ENCODE assay signal across 23 cellular contexts in the genomic region with DNA sequence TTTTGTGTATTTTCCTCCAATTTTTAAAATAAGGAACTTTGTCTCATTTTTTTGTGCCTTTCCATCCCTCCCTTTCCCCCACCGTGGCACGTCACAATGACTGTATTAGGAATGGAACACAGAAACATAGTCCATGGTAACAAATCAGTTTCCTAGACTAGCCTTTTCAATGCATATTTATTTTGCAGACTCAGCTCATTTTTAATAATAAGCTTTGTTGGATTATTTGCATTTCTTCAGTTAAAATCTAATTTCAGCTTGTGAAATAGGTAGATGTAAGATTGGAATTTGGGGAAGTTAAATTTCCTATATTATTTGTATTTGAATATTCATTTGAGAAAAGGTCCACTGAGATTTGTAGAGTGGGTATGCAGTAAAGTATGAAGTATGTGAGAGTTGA.
"Had no signal": no experiment of that assay in that cellular context is flagged by ENCODE, and none has a peak within 500 bp of the region (broad histone marks: within the 10 kb centered on the region; RNA-seq: fewer than 3 reads in every experiment).

No MANE protein-coding gene starts in this region.

- H3K9me3 ChIP-seq: breast epithelium, left lung, pancreas, prostate gland, stomach, suprapubic skin, tibial artery, upper lobe of right lung had no signal

- DNase-seq: activated B cell treated with CpG ODN at 0.5 μM for 24 hours; activated CD4-positive, alpha-beta T cell treated with anti-CD3 and anti-CD28 coated beads, Interleukin-2, amount 50 U/mL, for 1 hour; activated CD8-positive, alpha-beta memory T cell treated with anti-CD3 and anti-CD28 coated beads for 24 hours; activated gamma-delta T cell; activated naive CD4-positive, alpha-beta T cell treated with anti-CD3 and anti-CD28 coated beads, Interleukin-2, amount 10 ng/mL, durations not matched to agents 7 days and 5 days; dermis blood vessel endothelial cell; effector CD8-positive, alpha-beta T cell; left lung; pancreas; stimulated activated CD4-positive, alpha-beta T cell treated with anti-CD3 and anti-CD28 coated beads, Interleukin-15, amount 100 ng/mL, for 24 hours; stimulated activated CD4-positive, alpha-beta T cell treated with anti-CD3 and anti-CD28 coated beads, Interleukin-2, amount 100 ng/mL, for 24 hours; stimulated activated naive B cell treated with anti-CD40 and anti-IgM and Interleukin-4, amounts not matched to agents 10 μg/mL and 1 μg/mL and 100 μg/mL, for 72 hours; stomach; tibial artery; upper lobe of right lung had no signal

- H3K9me3 Mint-ChIP-seq: activated B cell treated with CpG ODN at 0.5 μM for 24 hours; activated naive CD4-positive, alpha-beta T cell treated with anti-CD3 and anti-CD28 coated beads, Interleukin-2, amount 10 ng/mL, durations not matched to agents 7 days and 5 days; central memory CD8-positive, alpha-beta T cell; neural crest cell had no signal

- H3K27me3 Mint-ChIP-seq: activated B cell treated with CpG ODN at 0.5 μM for 24 hours; activated naive CD4-positive, alpha-beta T cell treated with anti-CD3 and anti-CD28 coated beads, Interleukin-2, amount 10 ng/mL, durations not matched to agents 7 days and 5 days; central memory CD8-positive, alpha-beta T cell; stimulated activated naive B cell treated with anti-CD40 and anti-IgM and Interleukin-4, amounts not matched to agents 10 μg/mL and 1 μg/mL and 100 μg/mL, for 72 hours had no signal

- H3K27me3 ChIP-seq: breast epithelium, left lung, pancreas, stomach, suprapubic skin, tibial artery, upper lobe of right lung had no signal

- H3K27ac ChIP-seq: breast epithelium, epithelial cell of prostate, left lung, pancreas, prostate gland, suprapubic skin, tibial artery, upper lobe of right lung had no signal

- H3K4me3 Mint-ChIP-seq: activated B cell treated with CpG ODN at 0.5 μM for 24 hours; activated naive CD4-positive, alpha-beta T cell treated with anti-CD3 and anti-CD28 coated beads, Interleukin-2, amount 10 ng/mL, durations not matched to agents 7 days and 5 days; central memory CD8-positive, alpha-beta T cell; neural crest cell; stimulated activated naive B cell treated with anti-CD40 and anti-IgM and Interleukin-4, amounts not matched to agents 10 μg/mL and 1 μg/mL and 100 μg/mL, for 72 hours had no signal

- H3K4me3 ChIP-seq: breast epithelium, left lung, lung, pancreas, prostate gland, stomach, suprapubic skin, tibial artery, upper lobe of right lung had no signal

- ATAC-seq: left lung; pancreas; SK-N-SH treated with all-trans-retinoic acid at 6 μM for 48 hours; stimulated activated naive B cell treated with anti-CD40 and anti-IgM and Interleukin-4, amounts not matched to agents 10 μg/mL and 1 μg/mL and 100 μg/mL, for 72 hours; upper lobe of right lung had no signal

- H3K27ac Mint-ChIP-seq: activated naive CD4-positive, alpha-beta T cell treated with anti-CD3 and anti-CD28 coated beads, Interleukin-2, amount 10 ng/mL, durations not matched to agents 7 days and 5 days; stimulated activated naive B cell treated with anti-CD40 and anti-IgM and Interleukin-4, amounts not matched to agents 10 μg/mL and 1 μg/mL and 100 μg/mL, for 72 hours had no signal
